In the genomic region with DNA sequence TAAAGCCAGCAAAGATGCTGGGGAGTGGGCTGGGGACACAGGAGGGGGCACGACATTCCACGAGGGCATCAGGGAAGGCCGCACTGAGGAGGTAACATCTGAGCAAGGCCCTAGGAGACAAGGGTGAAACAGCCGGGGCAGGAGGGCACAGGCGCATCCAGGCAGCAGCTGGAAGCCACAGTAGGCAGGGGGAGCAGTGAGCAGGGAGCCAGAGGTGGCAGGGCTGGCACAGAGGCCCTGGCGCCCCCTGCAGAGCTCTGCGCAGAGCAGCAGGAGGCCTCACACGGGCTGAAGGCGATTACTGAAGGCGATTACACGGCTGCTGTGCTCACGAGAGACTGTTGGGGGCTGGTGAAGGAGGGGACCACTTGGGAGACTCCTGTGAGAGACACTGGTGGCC, we compare ENCODE assay signal across 8 cellular contexts. TPM values are rescaled to one million over a fixed set of nuclear protein-coding genes. Genes with fewer than 3 reads are reported as not detected.
A peak's percentile ranks its signal among the peaks of the same experiment; 100 is the strongest.
DNase-seq lines count a peak whose midpoint lies in the region; ATAC-seq and TF ChIP-seq lines count a peak whose summit lies in the region.

No MANE protein-coding gene starts in this region.

- peaks cover 13% of the 10 kb centered on the region for H4K20me1 ChIP-seq in IMR-90 (ENCODE audit: insufficient read depth, low read length)

- H3K56ac ChIP-seq in IMR-90 (ENCODE audit: extremely low read depth, insufficient read depth, low read length) (no peak overlapping the region), mesendoderm (ENCODE audit: low read length) (no peak overlapping the region)

- no peak overlapping the region for H3K4me2 ChIP-seq in IMR-90 (ENCODE audit: low read depth, low read length)
- no peak overlapping the region for H3K4me2 ChIP-seq in mesendoderm (ENCODE audit: low read length)

- H3K4me1 ChIP-seq in IMR-90 (ENCODE audit: control insufficient read depth, insufficient read depth, low read length): no peaks in the 10 kb centered on the region
- H3K4me1 ChIP-seq in mesendoderm (ENCODE audit: control insufficient read depth, low read depth, low read length): no peaks in the 10 kb centered on the region

- H3K18ac ChIP-seq in IMR-90 (ENCODE audit: low read depth, low read length): no peak overlapping the region
- H3K18ac ChIP-seq in mesendoderm (ENCODE audit: low read length): no peak overlapping the region

- no TSS peak for BruUV-seq in IMR-90 (replicated peaks; lab: Mats Ljungman, UMichigan)

- H3K23ac ChIP-seq in IMR-90 (ENCODE audit: low read depth, low read length) (no peak overlapping the region), mesendoderm (ENCODE audit: low read length) (no peak overlapping the region)

- H3K27me3 ChIP-seq in IMR-90 (ENCODE audit: control insufficient read depth, insufficient read depth, low read length): no peaks in the 10 kb centered on the region
- H3K27me3 ChIP-seq in mesendoderm (ENCODE audit: insufficient read depth, low read length, poor library complexity): no peaks in the 10 kb centered on the region

- H3K4me1 Mint-ChIP-seq in activated CD8-positive, alpha-beta T cell treated with anti-CD3 and anti-CD28 coated beads, Interleukin-2, amount 10 ng/mL, durations not matched to agents 7 days and 5 days (ENCODE audit: low read depth): peaks cover 50% of the 10 kb centered on the region

- 0 out of 2 replicates have a peak, but pooled peaks cover 4% of the 10 kb centered on the region for H3K9me1 ChIP-seq in IMR-90 (ENCODE audit: insufficient read depth, low read length)

- no peaks in the 10 kb centered on the region for H3K9me3 ChIP-seq in IMR-90 (ENCODE audit: control insufficient read depth, insufficient read depth, low read length)

- H4K8ac ChIP-seq in IMR-90 (ENCODE audit: low read depth in 2 of 2, low read length in 2 of 2) (no peak overlapping the region), mesendoderm (ENCODE audit: low read depth, low read length) (no peak overlapping the region)

- intact Hi-C loops in IMR-90 (cut with micrococcal nuclease): no loop called here

- H2AK9ac ChIP-seq in IMR-90 (replicated peaks; ENCODE audit: low read depth, low read length, poor library complexity): no peak overlapping the region

- TF ChIP-seq POLR2A in IMR-90 (IDR thresholded peaks at IDR 0.05; ENCODE audit: low read depth, low read length): no peak

- H3K79me1 ChIP-seq in IMR-90 (ENCODE audit: low read depth in 1 of 2, low read length in 2 of 2) (peaks cover 7 to 20% of the 10 kb centered on the region in 2 experiments), mesendoderm (ENCODE audit: low read length) (peaks cover 5% of the 10 kb centered on the region)

- peak; percentile 24; the same call in 1 of the 2 replicates for TF ChIP-seq RAD21 in IMR-90 (IDR thresholded peaks at IDR 0.05; ENCODE audit: low read length)

- H2BK5ac ChIP-seq in IMR-90 (ENCODE audit: low read depth, low read length, poor library complexity, severe bottlenecking) (no peak overlapping the region), mesendoderm (ENCODE audit: low read length) (no peak overlapping the region)

- DNase-seq in D341Med (ENCODE audit: low spot score) (peak; percentile 87), IMR-90 (no peak), mesendoderm (peak; percentile 37), foreskin melanocyte (no peak), hypothalamus (lab: John Stamatoyannopoulos, UW) (no peak)
- peak; percentile 48 for DNase-seq in activated CD8-positive, alpha-beta T cell treated with anti-CD3 and anti-CD28 coated beads, Interleukin-2, amount 10 ng/mL, durations not matched to agents 7 days and 5 days

- peak; percentile 56 for ATAC-seq in IMR-90 (ENCODE audit: low read depth)
- peak; percentile 77 for ATAC-seq in activated CD8-positive, alpha-beta T cell treated with anti-CD3 and anti-CD28 coated beads, Interleukin-2, amount 10 ng/mL, durations not matched to agents 7 days and 5 days
- no peak for ATAC-seq in GM21526 (IDR thresholded peaks at IDR 0.05; ENCODE audit: low FRiP score, unreplicated experiment)
- no peak for ATAC-seq in GM21528 (IDR thresholded peaks at IDR 0.05; ENCODE audit: low FRiP score, unreplicated experiment)

- in situ Hi-C loops in IMR-90 (cut with MboI; ENCODE audit: low sequenced_read_pairs): no loop called here

- TF ChIP-seq CTCF in IMR-90 (conservative IDR thresholded peaks at IDR 0.05; ENCODE audit: low read depth, low read length): peak; percentile 43

- no peak overlapping the region for H3K4ac ChIP-seq in IMR-90 (ENCODE audit: low read depth, low read length)
- H3K4ac ChIP-seq in mesendoderm (ENCODE audit: low read depth, low read length): no peak overlapping the region

- H4K5ac ChIP-seq in IMR-90 (ENCODE audit: low read depth, low read length): no peak overlapping the region
- no peak overlapping the region for H4K5ac ChIP-seq in mesendoderm (ENCODE audit: low read length)

- H2BK120ac ChIP-seq in IMR-90 (ENCODE audit: low read depth, low read length) (no peak overlapping the region), mesendoderm (ENCODE audit: low read depth, low read length) (no peak overlapping the region)

- H3K36me3 ChIP-seq in IMR-90 (ENCODE audit: control insufficient read depth, insufficient read depth, low read length) (peaks cover 75% of the 10 kb centered on the region), mesendoderm (ENCODE audit: control insufficient read depth, insufficient read depth, low read length) (peaks cover 5% of the 10 kb centered on the region)

- H3K27ac Mint-ChIP-seq in activated CD8-positive, alpha-beta T cell treated with anti-CD3 and anti-CD28 coated beads, Interleukin-2, amount 10 ng/mL, durations not matched to agents 7 days and 5 days: peak overlapping the region; percentile 57

- H3K4me3 Mint-ChIP-seq in activated CD8-positive, alpha-beta T cell treated with anti-CD3 and anti-CD28 coated beads, Interleukin-2, amount 10 ng/mL, durations not matched to agents 7 days and 5 days: no peak overlapping the region

- H2BK15ac ChIP-seq in IMR-90 (ENCODE audit: low read depth, low read length) (no peak overlapping the region), mesendoderm (replicated peaks; ENCODE audit: low read depth) (no peak overlapping the region)

- H3K27ac ChIP-seq in IMR-90 (ENCODE audit: insufficient read depth, low read length): no peak overlapping the region
- no peak overlapping the region for H3K27ac ChIP-seq in mesendoderm (ENCODE audit: low read depth, low read length)

- H2AK5ac ChIP-seq in IMR-90 (ENCODE audit: low read depth, low read length) (no peak overlapping the region), mesendoderm (ENCODE audit: low read length) (no peak overlapping the region)

- H4K91ac ChIP-seq in IMR-90 (ENCODE audit: insufficient read depth, low read depth, low read length): no peak overlapping the region

- POLR2A ChIA-PET in IMR-90 (lab: Charles Lee; ENCODE audit: unreplicated experiment): no interaction called here
- POLR2A ChIA-PET in activated CD8-positive, alpha-beta T cell treated with anti-CD3 and anti-CD28 coated beads, Interleukin-2, amount 10 ng/mL, durations not matched to agents 7 days and 5 days (lab: Charles Lee): interaction anchor here (1.2 kb wide), 1 partner anchor 16 kb away, joined by 3 read pairs; the partner anchor contains the start of gene LMAN2

- dilution Hi-C loops in IMR-90 (cut with HindIII; ENCODE audit: low sequenced_read_pairs, unreplicated experiment): no loop called here

- H3K4me3 ChIP-seq in IMR-90 (ENCODE audit: insufficient read depth, low read depth, low read length): no peak overlapping the region
- H3K4me3 ChIP-seq in mesendoderm (ENCODE audit: low read length): no peak overlapping the region

- no peak overlapping the region for H2AFZ ChIP-seq in IMR-90 (replicated peaks; ENCODE audit: low read length, poor library complexity)

- H3K36me3 Mint-ChIP-seq in activated CD8-positive, alpha-beta T cell treated with anti-CD3 and anti-CD28 coated beads, Interleukin-2, amount 10 ng/mL, durations not matched to agents 7 days and 5 days (ENCODE audit: low read depth): peaks cover 62% of the 10 kb centered on the region

- no peak overlapping the region for H3K9ac ChIP-seq in IMR-90 (ENCODE audit: low read depth, low read length)
- H3K9ac ChIP-seq in mesendoderm (ENCODE audit: low read length): no peak overlapping the region

- H3K9me3 Mint-ChIP-seq in activated CD8-positive, alpha-beta T cell treated with anti-CD3 and anti-CD28 coated beads, Interleukin-2, amount 10 ng/mL, durations not matched to agents 7 days and 5 days (ENCODE audit: insufficient read depth): no peaks in the 10 kb centered on the region

- H3K79me2 ChIP-seq in mesendoderm (ENCODE audit: control insufficient read depth, insufficient read depth, low read length): no peaks in the 10 kb centered on the region

- WGBS in IMR-90 (ENCODE audit: extremely low coverage in 2 of 2, insufficient read length in 1 of 2), 2 experiments: 75% methylated on average over 6 of the region's 12 CpGs; no CpG with 5 or more reads in 1 of the 2 experiments
- WGBS in mesendoderm (ENCODE audit: extremely low coverage, insufficient coverage, low lambda C conversion rate): no CpG with 5 or more reads among the region's 12 CpGs

- H2BK20ac ChIP-seq in IMR-90 (ENCODE audit: low read depth, low read length): no peak overlapping the region

- no peak overlapping the region for H3K14ac ChIP-seq in IMR-90 (replicated peaks; ENCODE audit: low read depth, low read length)

- H3K27me3 Mint-ChIP-seq in activated CD8-positive, alpha-beta T cell treated with anti-CD3 and anti-CD28 coated beads, Interleukin-2, amount 10 ng/mL, durations not matched to agents 7 days and 5 days (ENCODE audit: low read depth): no peaks in the 10 kb centered on the region

- CTCF ChIA-PET in IMR-90 (lab: Yijun Ruan, JAX): interaction anchor here (0.8 kb wide), 1 partner anchor 27 kb away, joined by 3 read pairs; no protein-coding TSS in a partner anchor
- CTCF ChIA-PET in activated CD8-positive, alpha-beta T cell treated with anti-CD3 and anti-CD28 coated beads, Interleukin-2, amount 10 ng/mL, durations not matched to agents 7 days and 5 days (lab: Charles Lee): interaction anchor here (1.0 to 1.7 kb wide), 11 partner anchors 9 to 222 kb away, joined by 3 to 11 read pairs (median 4); no protein-coding TSS in a partner anchor

RNA-seq across cellular contexts. Expression of gene LMAN2, which starts 15.4 kb away (rescaled TPM):
- 164 and 303 TPM in 2 replicates for total RNA-seq in IMR-90 (2012; rRNA removed)
- 251 and 253 TPM in 2 replicates for polyA plus RNA-seq in IMR-90 (2012; rRNA removed)
- polyA plus RNA-seq in IMR-90 (2012; cell fraction: cytosol; rRNA removed): 241 and 386 TPM in 2 replicates
- polyA plus RNA-seq in IMR-90 (2012; cell fraction: nucleus; rRNA removed; ENCODE audit: low replicate concordance): 123 and 180 TPM in 2 replicates
- total RNA-seq in activated CD8-positive, alpha-beta T cell treated with anti-CD3 and anti-CD28 coated beads, Interleukin-2, amount 10 ng/mL, durations not matched to agents 7 days and 5 days: 100 to 1,000 TPM; 119 to 127 TPM
- polyA plus RNA-seq in mesendoderm (2013, experiment 1 of 2): 179 TPM
- 188 TPM for polyA plus RNA-seq in mesendoderm (2013, experiment 2 of 2)

RNA-seq across cellular contexts. Expression of gene RGS14, which starts 21.6 kb away (rescaled TPM):
- 1.1 TPM in 2 replicates for total RNA-seq in IMR-90 (2012; rRNA removed)
- polyA plus RNA-seq in IMR-90 (2012; rRNA removed): 6.5 and 7.6 TPM in 2 replicates
- 8.3 and 12.9 TPM in 2 replicates for polyA plus RNA-seq in IMR-90 (2012; cell fraction: cytosol; rRNA removed)
- 12.4 and 21.2 TPM in 2 replicates for polyA plus RNA-seq in IMR-90 (2012; cell fraction: nucleus; rRNA removed; ENCODE audit: low replicate concordance)
- 100 to 1,000 TPM; 112 to 117 TPM for total RNA-seq in activated CD8-positive, alpha-beta T cell treated with anti-CD3 and anti-CD28 coated beads, Interleukin-2, amount 10 ng/mL, durations not matched to agents 7 days and 5 days
- 8.6 TPM for polyA plus RNA-seq in mesendoderm (2013, experiment 1 of 2)
- 8.8 TPM for polyA plus RNA-seq in mesendoderm (2013, experiment 2 of 2)

RNA-seq across cellular contexts. Expression of gene MXD3, which starts 24.4 kb away (rescaled TPM):
- total RNA-seq in IMR-90 (2012; rRNA removed): 5.6 and 7.3 TPM in 2 replicates
- polyA plus RNA-seq in IMR-90 (2012; rRNA removed): 12.9 and 14.5 TPM in 2 replicates
- 12.4 and 23.8 TPM in 2 replicates for polyA plus RNA-seq in IMR-90 (2012; cell fraction: cytosol; rRNA removed)
- polyA plus RNA-seq in IMR-90 (2012; cell fraction: nucleus; rRNA removed; ENCODE audit: low replicate concordance): 46.2 and 104 TPM in 2 replicates
- 10 to 100 TPM; 93.2 to 96.9 TPM for total RNA-seq in activated CD8-positive, alpha-beta T cell treated with anti-CD3 and anti-CD28 coated beads, Interleukin-2, amount 10 ng/mL, durations not matched to agents 7 days and 5 days
- 3.1 TPM for polyA plus RNA-seq in mesendoderm (2013, experiment 1 of 2)
- polyA plus RNA-seq in mesendoderm (2013, experiment 2 of 2): 2.6 TPM

RNA-seq across cellular contexts. Expression of gene PRELID1, which starts 32.5 kb away (rescaled TPM):
- total RNA-seq in IMR-90 (2012; rRNA removed): 115 and 116 TPM in 2 replicates
- polyA plus RNA-seq in IMR-90 (2012; rRNA removed): 239 and 277 TPM in 2 replicates
- polyA plus RNA-seq in IMR-90 (2012; cell fraction: cytosol; rRNA removed): 256 and 277 TPM in 2 replicates
- polyA plus RNA-seq in IMR-90 (2012; cell fraction: nucleus; rRNA removed; ENCODE audit: low replicate concordance): 79.4 and 122 TPM in 2 replicates
- 100 to 1,000 TPM; 152 to 154 TPM for total RNA-seq in activated CD8-positive, alpha-beta T cell treated with anti-CD3 and anti-CD28 coated beads, Interleukin-2, amount 10 ng/mL, durations not matched to agents 7 days and 5 days
- polyA plus RNA-seq in mesendoderm (2013, experiment 1 of 2): 308 TPM
- 317 TPM for polyA plus RNA-seq in mesendoderm (2013, experiment 2 of 2)

RNA-seq across cellular contexts. Expression of gene RAB24, which starts 32.6 kb away (rescaled TPM):
- 15.6 and 18.5 TPM in 2 replicates for total RNA-seq in IMR-90 (2012; rRNA removed)
- 60.8 and 71.1 TPM in 2 replicates for polyA plus RNA-seq in IMR-90 (2012; rRNA removed)
- 84.6 and 99.1 TPM in 2 replicates for polyA plus RNA-seq in IMR-90 (2012; cell fraction: cytosol; rRNA removed)
- polyA plus RNA-seq in IMR-90 (2012; cell fraction: nucleus; rRNA removed; ENCODE audit: low replicate concordance): 302 and 389 TPM in 2 replicates
- total RNA-seq in activated CD8-positive, alpha-beta T cell treated with anti-CD3 and anti-CD28 coated beads, Interleukin-2, amount 10 ng/mL, durations not matched to agents 7 days and 5 days: 10 to 100 TPM; 44.1 to 48.8 TPM
- polyA plus RNA-seq in mesendoderm (2013, experiment 1 of 2): 10.6 TPM
- polyA plus RNA-seq in mesendoderm (2013, experiment 2 of 2): 10.3 TPM

Comparison
In these comparisons a context has a peak if more than half of its experiments do, and no peak if none do; other contexts are left out.
1. DNase-seq: peak in D341Med (single experiment), activated CD8-positive, alpha-beta T cell treated with anti-CD3 and anti-CD28 coated beads, Interleukin-2, amount 10 ng/mL, durations not matched to agents 7 days and 5 days (single experiment) and mesendoderm (single experiment); none in IMR-90 (single experiment), foreskin melanocyte (single experiment) and hypothalamus (0 of 51).
2. ATAC-seq: peak in IMR-90 (single experiment) and activated CD8-positive, alpha-beta T cell treated with anti-CD3 and anti-CD28 coated beads, Interleukin-2, amount 10 ng/mL, durations not matched to agents 7 days and 5 days (single experiment); none in GM21526 (single experiment) and GM21528 (single experiment).
3. RNA of gene RGS14, which starts 21.6 kb away (total RNA-seq): 112 to 117 TPM in activated CD8-positive, alpha-beta T cell treated with anti-CD3 and anti-CD28 coated beads, Interleukin-2, amount 10 ng/mL, durations not matched to agents 7 days and 5 days; 1.1 TPM in IMR-90; every median in the first group is over 10 times any median in the second.
4. RNA of gene MXD3, which starts 24.4 kb away (total RNA-seq): 93.2 to 96.9 TPM in activated CD8-positive, alpha-beta T cell treated with anti-CD3 and anti-CD28 coated beads, Interleukin-2, amount 10 ng/mL, durations not matched to agents 7 days and 5 days; 5.6 to 7.3 TPM in IMR-90; every median in the first group is over 10 times any median in the second.